ENCODE assay signal across 17 cellular contexts in genomic region chr15:44144992-44145391, GRCh38. TPM values are rescaled to one million over a fixed set of nuclear protein-coding genes. Genes with fewer than 3 reads are reported as not detected.
DNase-seq lines count a peak whose midpoint lies in the region; ATAC-seq and TF ChIP-seq lines count a peak whose summit lies in the region.
"Had no signal": no experiment of that assay in that cellular context is flagged by ENCODE, and none has a peak within 500 bp of the region (broad histone marks: within the 10 kb centered on the region; RNA-seq: fewer than 3 reads in every experiment).

No MANE protein-coding gene starts in this region.

- peaks cover 14% of the 10 kb centered on the region for H3F3A ChIP-seq in SK-N-SH (replicated peaks; ENCODE audit: insufficient read depth)

- ATAC-seq in RWPE2 (ENCODE audit: low read depth) (peak; percentile 19; the same call in 1 of the 3 replicates), left ventricle myocardium superior (peak; percentile 76), GM18511 (IDR thresholded peaks at IDR 0.05; ENCODE audit: unreplicated experiment) (no peak)
- ATAC-seq: HepG2 had no signal

- POLR2A ChIA-PET in SK-N-SH (lab: Yijun Ruan, JAX) = no interaction called here

- H3K4me3 ChIP-seq in RWPE2 (ENCODE audit: severe bottlenecking) (no peak overlapping the region), SK-N-SH (ENCODE audit: low read depth in 2 of 2, low read length in 1 of 2) (no peak overlapping the region), testis (no peak overlapping the region)
- H3K4me3 ChIP-seq: BLaER1, GM23248, HAP-1 had no signal

- no peak for DNase-seq in RWPE2 (ENCODE audit: low spot score)
- no peak for DNase-seq in SK-N-SH
- no peak for DNase-seq in left ventricle myocardium superior
- DNase-seq in testis = no peak
- no peak for DNase-seq in NCI-H2107 treated with DMSO at 0.1 percent for 48 hours (lab: John Stamatoyannopoulos, UW; ENCODE audit: unreplicated experiment)
- DNase-seq in Ammon's horn (ENCODE audit: low spot score) = no peak
- DNase-seq: ACHN; CD4-positive, alpha-beta memory T cell; DMS153; DMS79; GDM1; GM23248 had no signal

- H3K4me2 ChIP-seq in SK-N-SH = peak overlapping the region; percentile 37; the same call in 1 of the 2 replicates
- H3K4me2 ChIP-seq: BLaER1 had no signal

- TF ChIP-seq CTCF in RWPE2 (IDR thresholded peaks at IDR 0.05; ENCODE audit: poor library complexity, severe bottlenecking) = no peak
- TF ChIP-seq CTCF in SK-N-SH (IDR thresholded peaks at IDR 0.05) = no peak
- no peak for TF ChIP-seq CTCF in testis (IDR thresholded peaks at IDR 0.05)

- no peak overlapping the region for H3K9ac ChIP-seq in SK-N-SH
- H3K9ac ChIP-seq: BLaER1, GM23248 had no signal

- H3K9me3 ChIP-seq in RWPE2 (ENCODE audit: severe bottlenecking) (no peaks in the 10 kb centered on the region), SK-N-SH (peaks cover 6% of the 10 kb centered on the region; the same call in 1 of the 2 replicates), testis (no peaks in the 10 kb centered on the region)
- H3K9me3 ChIP-seq: BLaER1, HAP-1 had no signal

- TF ChIP-seq POLR2A in testis (IDR thresholded peaks at IDR 0.05) = no peak

- no peak for TF ChIP-seq EP300 in SK-N-SH (IDR thresholded peaks at IDR 0.05; ENCODE audit: borderline replicate concordance in 1 of 2, low read depth in 1 of 2, low read length in 1 of 2)

- intact Hi-C loops in left ventricle myocardium superior (cut with micrococcal nuclease) = no loop called here
- intact Hi-C loops in testis (cut with DNase I; ENCODE audit: low total_unique reads) = no loop called here

- TF ChIP-seq RAD21 in SK-N-SH (IDR thresholded peaks at IDR 0.05; ENCODE audit: low read length) = no peak

- H3K9me2 ChIP-seq in SK-N-SH = no peaks in the 10 kb centered on the region

- no peaks in the 10 kb centered on the region for H4K20me1 ChIP-seq in SK-N-SH (ENCODE audit: insufficient read depth)
- H4K20me1 ChIP-seq: BLaER1 had no signal

- H3K4me1 ChIP-seq in RWPE2 (ENCODE audit: insufficient read depth, poor library complexity, severe bottlenecking) = no peaks in the 10 kb centered on the region
- H3K4me1 ChIP-seq in SK-N-SH (ENCODE audit: control insufficient read depth in 1 of 2, insufficient read depth in 2 of 2, low read depth in 1 of 2, low read length in 1 of 2) = peaks cover 8 to 9% of the 10 kb centered on the region in 2 experiments; a peak in 3 of 4 replicates
- H3K4me1 ChIP-seq in testis = peaks cover 17% of the 10 kb centered on the region

- CTCF ChIA-PET in SK-N-SH (lab: Yijun Ruan, JAX) = interaction anchor here (0.6 kb wide), 1 partner anchor 74 kb away, joined by 3 read pairs; no protein-coding TSS in a partner anchor

- H3K79me2 ChIP-seq in SK-N-SH (ENCODE audit: insufficient read depth) = peaks cover 65% of the 10 kb centered on the region

- no peak overlapping the region for H2AFZ ChIP-seq in SK-N-SH (ENCODE audit: low read depth)
- H2AFZ ChIP-seq: GM23248 had no signal

- no peaks in the 10 kb centered on the region for H3K27me3 ChIP-seq in RWPE2 (ENCODE audit: insufficient read depth, poor library complexity, severe bottlenecking)
- H3K27me3 ChIP-seq in SK-N-SH (ENCODE audit: insufficient read depth) = no peaks in the 10 kb centered on the region
- H3K27me3 ChIP-seq in testis = no peaks in the 10 kb centered on the region
- H3K27me3 ChIP-seq: BLaER1 had no signal

- H3K27ac ChIP-seq in RWPE2 (ENCODE audit: poor library complexity, severe bottlenecking) (no peak overlapping the region), SK-N-SH (ENCODE audit: low read depth in 2 of 2, low read length in 1 of 2) (no peak overlapping the region), testis (peak overlapping the region; percentile 60 to 64)
- H3K27ac ChIP-seq: BLaER1, GM23248 had no signal

- H3K36me3 ChIP-seq in RWPE2 (ENCODE audit: low read depth) (no peaks in the 10 kb centered on the region), SK-N-SH (replicated peaks in 1 of 2; ENCODE audit: control insufficient read depth in 1 of 2, insufficient read depth in 2 of 2, low read length in 1 of 2) (peaks cover 0 to 16% of the 10 kb centered on the region in 2 experiments), testis (ENCODE audit: low read depth, missing control alignments) (no peaks in the 10 kb centered on the region)
- H3K36me3 ChIP-seq: BLaER1, HAP-1 had no signal

TF ChIP-seq in SK-N-SH, 30 proteins besides CTCF, POLR2A, EP300 and RAD21:
- TF ChIP-seq ELF1 (IDR thresholded peaks at IDR 0.05) = no peak
- no peak for TF ChIP-seq USF1 (IDR thresholded peaks at IDR 0.05; ENCODE audit: borderline replicate concordance, low read depth)
- TF ChIP-seq, protein P1, sequence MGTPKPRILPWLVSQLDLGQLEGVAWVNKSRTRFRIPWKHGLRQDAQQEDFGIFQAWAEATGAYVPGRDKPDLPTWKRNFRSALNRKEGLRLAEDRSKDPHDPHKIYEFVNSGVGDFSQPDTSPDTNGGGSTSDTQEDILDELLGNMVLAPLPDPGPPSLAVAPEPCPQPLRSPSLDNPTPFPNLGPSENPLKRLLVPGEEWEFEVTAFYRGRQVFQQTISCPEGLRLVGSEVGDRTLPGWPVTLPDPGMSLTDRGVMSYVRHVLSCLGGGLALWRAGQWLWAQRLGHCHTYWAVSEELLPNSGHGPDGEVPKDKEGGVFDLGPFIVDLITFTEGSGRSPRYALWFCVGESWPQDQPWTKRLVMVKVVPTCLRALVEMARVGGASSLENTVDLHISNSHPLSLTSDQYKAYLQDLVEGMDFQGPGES (IDR thresholded peaks at IDR 0.05; ENCODE audit: low read depth, low read length) = no peak
- no peak for TF ChIP-seq TEAD4 (IDR thresholded peaks at IDR 0.05; ENCODE audit: borderline replicate concordance, insufficient read depth)
- TF ChIP-seq, protein P2, sequence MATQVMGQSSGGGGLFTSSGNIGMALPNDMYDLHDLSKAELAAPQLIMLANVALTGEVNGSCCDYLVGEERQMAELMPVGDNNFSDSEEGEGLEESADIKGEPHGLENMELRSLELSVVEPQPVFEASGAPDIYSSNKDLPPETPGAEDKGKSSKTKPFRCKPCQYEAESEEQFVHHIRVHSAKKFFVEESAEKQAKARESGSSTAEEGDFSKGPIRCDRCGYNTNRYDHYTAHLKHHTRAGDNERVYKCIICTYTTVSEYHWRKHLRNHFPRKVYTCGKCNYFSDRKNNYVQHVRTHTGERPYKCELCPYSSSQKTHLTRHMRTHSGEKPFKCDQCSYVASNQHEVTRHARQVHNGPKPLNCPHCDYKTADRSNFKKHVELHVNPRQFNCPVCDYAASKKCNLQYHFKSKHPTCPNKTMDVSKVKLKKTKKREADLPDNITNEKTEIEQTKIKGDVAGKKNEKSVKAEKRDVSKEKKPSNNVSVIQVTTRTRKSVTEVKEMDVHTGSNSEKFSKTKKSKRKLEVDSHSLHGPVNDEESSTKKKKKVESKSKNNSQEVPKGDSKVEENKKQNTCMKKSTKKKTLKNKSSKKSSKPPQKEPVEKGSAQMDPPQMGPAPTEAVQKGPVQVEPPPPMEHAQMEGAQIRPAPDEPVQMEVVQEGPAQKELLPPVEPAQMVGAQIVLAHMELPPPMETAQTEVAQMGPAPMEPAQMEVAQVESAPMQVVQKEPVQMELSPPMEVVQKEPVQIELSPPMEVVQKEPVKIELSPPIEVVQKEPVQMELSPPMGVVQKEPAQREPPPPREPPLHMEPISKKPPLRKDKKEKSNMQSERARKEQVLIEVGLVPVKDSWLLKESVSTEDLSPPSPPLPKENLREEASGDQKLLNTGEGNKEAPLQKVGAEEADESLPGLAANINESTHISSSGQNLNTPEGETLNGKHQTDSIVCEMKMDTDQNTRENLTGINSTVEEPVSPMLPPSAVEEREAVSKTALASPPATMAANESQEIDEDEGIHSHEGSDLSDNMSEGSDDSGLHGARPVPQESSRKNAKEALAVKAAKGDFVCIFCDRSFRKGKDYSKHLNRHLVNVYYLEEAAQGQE (IDR thresholded peaks at IDR 0.05; ENCODE audit: low read depth, low read length) = no peak
- TF ChIP-seq FOXJ3 (CRISPR knock-in tag; IDR thresholded peaks at IDR 0.05) = no peak
- TF ChIP-seq NFIC (IDR thresholded peaks at IDR 0.05; ENCODE audit: borderline replicate concordance) = no peak
- no peak for TF ChIP-seq MXI1 (IDR thresholded peaks at IDR 0.05; ENCODE audit: low read depth, low read length)
- TF ChIP-seq GATA2 (CRISPR knock-in tag; IDR thresholded peaks at IDR 0.05) = no peak
- no peak for TF ChIP-seq EZH2phosphoT487 (IDR thresholded peaks at IDR 0.05; ENCODE audit: borderline replicate concordance, low read depth)
- no peak for TF ChIP-seq TAF1 (IDR thresholded peaks at IDR 0.05; ENCODE audit: borderline replicate concordance, low read depth, low read length)
TF ChIP-seq in SK-N-SH: peak in this region for 0.

RNA-seq across cellular contexts. Expression of gene FRMD5, which starts 50.1 kb away (rescaled TPM):
- polyA plus RNA-seq in SK-N-SH (2012; rRNA removed) (24.8 and 26.7 TPM in 2 replicates), testis (ENCODE audit: insufficient read depth, low read depth, low replicate concordance) (12.3 TPM)
- polyA plus RNA-seq in SK-N-SH (2012; cell fraction: cytosol; rRNA removed) = 19.0 and 20.1 TPM in 2 replicates
- 67.5 and 78.1 TPM in 2 replicates for polyA plus RNA-seq in SK-N-SH (2012; cell fraction: nucleus; rRNA removed)
- total RNA-seq in left ventricle myocardium superior (42.5 TPM), testis (10 to 100 TPM; 10.5 to 10.6 TPM)
- polyA plus RNA-seq: CD14-positive monocyte had no signal

Comparison
In these comparisons a context has a peak if more than half of its experiments do, and no peak if none do; other contexts are left out.
1. H3K27ac ChIP-seq: peak in testis (2 of 2); none in RWPE2 (single experiment) and SK-N-SH (0 of 2).